In genomic region chr10:47101807-47102206, GRCh38 we compare ENCODE assay signal across 17 cellular contexts.
"Had no signal": no experiment of that assay in that cellular context is flagged by ENCODE, and none has a peak within 500 bp of the region (broad histone marks: within the 10 kb centered on the region; RNA-seq: fewer than 3 reads in every experiment).

No MANE protein-coding gene starts in this region.

- H3K27me3 Mint-ChIP-seq: naive thymus-derived CD4-positive, alpha-beta T cell; stimulated activated naive B cell treated with anti-CD40 and anti-IgM and Interleukin-4, amounts not matched to agents 10 μg/mL and 1 μg/mL and 100 μg/mL, for 72 hours; stimulated activated naive CD8-positive, alpha-beta T cell treated with anti-CD3 and anti-CD28 coated beads, Interleukin-15, amount 100 ng/mL, for 72 hours had no signal

- DNase-seq: colonic mucosa; dermis blood vessel endothelial cell; effector CD4-positive, alpha-beta T cell; heart left ventricle; hippocampal formation; kidney glomerular epithelial cell; mammary epithelial cell; naive thymus-derived CD4-positive, alpha-beta T cell; nephron progenitor cell; posterior cingulate gyrus; sigmoid colon; stimulated activated CD4-positive, alpha-beta T cell treated with anti-CD3 and anti-CD28 coated beads, Interleukin-4, amount 100 ng/mL, for 4 hours; stimulated activated naive B cell treated with anti-CD40 and anti-IgM and Interleukin-4, amounts not matched to agents 10 μg/mL and 1 μg/mL and 100 μg/mL, for 72 hours; stimulated activated naive CD8-positive, alpha-beta T cell treated with anti-CD3 and anti-CD28 coated beads, Interleukin-15, amount 100 ng/mL, for 72 hours; testis had no signal

- H3K9me3 ChIP-seq: colonic mucosa, sigmoid colon, testis, tibial nerve had no signal

- H3K4me1 Mint-ChIP-seq: stimulated activated naive CD8-positive, alpha-beta T cell treated with anti-CD3 and anti-CD28 coated beads, Interleukin-15, amount 100 ng/mL, for 72 hours had no signal

- H3K36me3 Mint-ChIP-seq: naive thymus-derived CD4-positive, alpha-beta T cell; stimulated activated naive B cell treated with anti-CD40 and anti-IgM and Interleukin-4, amounts not matched to agents 10 μg/mL and 1 μg/mL and 100 μg/mL, for 72 hours had no signal

- H3K4me1 ChIP-seq: colonic mucosa, sigmoid colon, testis, tibial nerve had no signal

- H3K36me3 ChIP-seq: colonic mucosa, heart left ventricle, sigmoid colon, tibial nerve had no signal

- H3K4me3 Mint-ChIP-seq: naive thymus-derived CD4-positive, alpha-beta T cell; nephron progenitor cell; stimulated activated naive B cell treated with anti-CD40 and anti-IgM and Interleukin-4, amounts not matched to agents 10 μg/mL and 1 μg/mL and 100 μg/mL, for 72 hours; stimulated activated naive CD8-positive, alpha-beta T cell treated with anti-CD3 and anti-CD28 coated beads, Interleukin-15, amount 100 ng/mL, for 72 hours had no signal

- ATAC-seq: heart left ventricle; naive thymus-derived CD4-positive, alpha-beta T cell; stimulated activated naive B cell treated with anti-CD40 and anti-IgM and Interleukin-4, amounts not matched to agents 10 μg/mL and 1 μg/mL and 100 μg/mL, for 72 hours; stimulated activated naive CD8-positive, alpha-beta T cell treated with anti-CD3 and anti-CD28 coated beads, Interleukin-15, amount 100 ng/mL, for 72 hours had no signal

- H3K4me3 ChIP-seq: colonic mucosa, heart left ventricle, sigmoid colon, skin epidermis, testis, tibial nerve had no signal

- H3K27ac ChIP-seq: colonic mucosa, heart left ventricle, sigmoid colon, skin epidermis, testis, tibial nerve had no signal

- H3K27ac Mint-ChIP-seq: nephron progenitor cell; stimulated activated naive B cell treated with anti-CD40 and anti-IgM and Interleukin-4, amounts not matched to agents 10 μg/mL and 1 μg/mL and 100 μg/mL, for 72 hours; stimulated activated naive CD8-positive, alpha-beta T cell treated with anti-CD3 and anti-CD28 coated beads, Interleukin-15, amount 100 ng/mL, for 72 hours had no signal

- H3K27me3 ChIP-seq: colonic mucosa, heart left ventricle, sigmoid colon, testis, tibial nerve had no signal

- H3K9me3 Mint-ChIP-seq: stimulated activated naive B cell treated with anti-CD40 and anti-IgM and Interleukin-4, amounts not matched to agents 10 μg/mL and 1 μg/mL and 100 μg/mL, for 72 hours; stimulated activated naive CD8-positive, alpha-beta T cell treated with anti-CD3 and anti-CD28 coated beads, Interleukin-15, amount 100 ng/mL, for 72 hours had no signal
